8 cellular contexts compared by ENCODE assay signal in the genomic region with DNA sequence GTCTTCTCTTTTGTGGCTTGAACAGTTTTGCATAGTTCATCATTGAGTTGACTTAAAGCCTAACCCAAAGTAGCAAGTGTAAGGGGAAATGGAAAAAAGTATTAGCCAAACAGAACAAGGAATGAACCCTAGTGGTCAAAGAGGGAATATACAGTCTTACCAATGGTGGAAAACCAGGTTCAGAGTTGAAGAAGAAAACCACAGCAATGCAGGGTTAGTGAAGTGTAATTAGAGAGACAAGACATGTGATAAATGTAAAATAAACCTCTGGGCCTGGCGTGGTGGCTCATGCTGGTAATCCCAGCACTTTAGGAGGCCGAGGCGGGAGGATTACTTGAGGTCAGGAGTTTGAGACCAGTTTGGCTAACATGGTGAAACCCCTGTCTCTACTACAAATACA.
DNase-seq lines count a peak whose midpoint lies in the region; FAIRE-seq and TF ChIP-seq lines count a peak whose summit lies in the region.

No MANE protein-coding gene starts in this region.

- H3K4me3 ChIP-seq in fibroblast of mammary gland (ENCODE audit: control insufficient read depth, low read depth, low read length), result no peak overlapping the region

- peak; percentile 66 for FAIRE-seq in urothelium cell line (lab: Jason Lieb, UNC)

- peak; percentile 65 for TF ChIP-seq CTCF in fibroblast of mammary gland (conservative IDR thresholded peaks at IDR 0.05; ENCODE audit: control insufficient read depth, insufficient read depth, low read depth, low read length)

- DNase-seq in ELF-1 (ENCODE audit: low read depth, low spot score), result peak; percentile 23
- peak; percentile 32 for DNase-seq in HCEC 1CT
- DNase-seq in NCI-H748 treated with DMSO at 0.1 percent for 48 hours (lab: John Stamatoyannopoulos, UW), result peak; percentile 5
- peak; percentile 26 for DNase-seq in fibroblast of mammary gland (ENCODE audit: low read depth)
- peak; percentile 45 for DNase-seq in urothelium cell line (ENCODE audit: low spot score)
- DNase-seq in SHP77 (lab: John Stamatoyannopoulos, UW), result no peak
- DNase-seq in central memory CD4-positive, alpha-beta T cell, result no peak
- no peak for DNase-seq in effector CD8-positive, alpha-beta T cell (lab: John Stamatoyannopoulos, UW)

Comparison
In these comparisons a context has a peak if more than half of its experiments do, and no peak if none do; other contexts are left out.
1. DNase-seq: peak in ELF-1 (single experiment), HCEC 1CT (single experiment), NCI-H748 treated with DMSO at 0.1 percent for 48 hours (single experiment), fibroblast of mammary gland (single experiment) and urothelium cell line (single experiment); none in SHP77 (0 of 2), central memory CD4-positive, alpha-beta T cell (single experiment) and effector CD8-positive, alpha-beta T cell (single experiment).